Comparison of ENCODE assay signal across 15 cellular contexts in genomic region chrX:68918202-68918601, GRCh38.
"Had no signal": no experiment of that assay in that cellular context is flagged by ENCODE, and none has a peak within 500 bp of the region (broad histone marks: within the 10 kb centered on the region; RNA-seq: fewer than 3 reads in every experiment).

No MANE protein-coding gene starts in this region.

- H3K9me3 ChIP-seq: esophagus muscularis mucosa, left lung, pancreas, suprapubic skin, upper lobe of left lung had no signal

- H3K4me1 ChIP-seq: left lung, pancreas, suprapubic skin, upper lobe of left lung had no signal

- H3K36me3 ChIP-seq: esophagus muscularis mucosa, left lung, pancreas, suprapubic skin, upper lobe of left lung had no signal

- ATAC-seq: left lung; pancreas; stimulated activated naive CD8-positive, alpha-beta T cell treated with anti-CD3 and anti-CD28 coated beads, Interleukin-15, Interleukin-2, amounts not matched to agents 100 U/mL and 50 U/mL, for 24 hours had no signal

- H3K27me3 ChIP-seq: esophagus muscularis mucosa, suprapubic skin, upper lobe of left lung had no signal

- DNase-seq: activated CD4-positive, alpha-beta memory T cell treated with anti-CD3 and anti-CD28 coated beads for 36 hours; activated gamma-delta T cell; activated T-cell treated with anti-CD3 and anti-CD28 coated beads, Interleukin-2, amount 50 U/mL, for 48 hours; foreskin fibroblast; head of caudate nucleus; left lung; nephron progenitor cell; pancreas; stimulated activated CD4-positive, alpha-beta T cell treated with anti-CD3 and anti-CD28 coated beads, Interleukin-4, amount 100 ng/mL, for 1 hour; stimulated activated CD8-positive, alpha-beta memory T cell treated with anti-CD3 and anti-CD28 coated beads, Interleukin-4, amount 100 ng/mL, for 48 hours; stimulated activated naive CD8-positive, alpha-beta T cell treated with anti-CD3 and anti-CD28 coated beads, Interleukin-15, Interleukin-2, amounts not matched to agents 100 U/mL and 50 U/mL, for 24 hours; upper lobe of left lung had no signal

- H3K4me3 ChIP-seq: esophagus muscularis mucosa, left lung, pancreas, suprapubic skin, upper lobe of left lung had no signal

- H3K27ac ChIP-seq: esophagus muscularis mucosa, left lung, pancreas, suprapubic skin, upper lobe of left lung, VCaP had no signal
